ENCODE assay signal across 8 cellular contexts in genomic region chr19:47240996-47241918, GRCh38. TPM values are rescaled to one million over a fixed set of nuclear protein-coding genes. Genes with fewer than 3 reads are reported as not detected.
DNase-seq lines count a peak whose midpoint lies in the region; ATAC-seq, FAIRE-seq and TF ChIP-seq lines count a peak whose summit lies in the region.

No MANE protein-coding gene starts in this region.

- H2AFZ ChIP-seq in OCI-LY3 (ENCODE audit: low read depth, low read length) = no peak overlapping the region; the same call in 1 of the 2 replicates

- H4K20me1 ChIP-seq in OCI-LY3 (ENCODE audit: insufficient read depth, low read length) = no peaks in the 10 kb centered on the region

- peaks cover 28% of the 10 kb centered on the region for H3K27me3 ChIP-seq in OCI-LY3 (ENCODE audit: low read depth, low read length)
- no peaks in the 10 kb centered on the region for H3K27me3 ChIP-seq in pancreas
- no peaks in the 10 kb centered on the region for H3K27me3 ChIP-seq in uterus

- no peaks in the 10 kb centered on the region for H3K9me3 ChIP-seq in HEK293 (ENCODE audit: control insufficient read depth, insufficient read depth, low read depth, low read length)
- no peaks in the 10 kb centered on the region for H3K9me3 ChIP-seq in OCI-LY3 (ENCODE audit: insufficient read depth, low read length)
- H3K9me3 ChIP-seq in pancreas = no peaks in the 10 kb centered on the region
- no peaks in the 10 kb centered on the region for H3K9me3 ChIP-seq in uterus

- H3K4me2 ChIP-seq in OCI-LY3 (ENCODE audit: low read length) = peak overlapping the region; percentile 87

- intact Hi-C loops in pancreas (cut with DNase I) = loop anchor here in 1 of 3 donors (10.0 kb wide), 1 partner anchor 86 kb away; no protein-coding TSS in a partner anchor
- intact Hi-C loops in uterus (cut with DNase I; ENCODE audit: low total_unique reads) = no loop called here

- H3K4me1 ChIP-seq in HEK293 (ENCODE audit: control insufficient read depth, insufficient read depth, low read length) (peaks cover 7% of the 10 kb centered on the region), OCI-LY3 (ENCODE audit: low read length) (peaks cover 34% of the 10 kb centered on the region), pancreas (peaks cover 5 to 11% (median 5%) of the 10 kb centered on the region in 3 donors), uterus (peaks cover 4 to 21% of the 10 kb centered on the region in 2 donors)

- CTCF ChIA-PET in AG04449 (lab: Yijun Ruan, JAX) (interaction anchor here (0.8 to 2.5 kb wide), 3 partner anchors 9 to 30 kb away, joined by 3 to 12 read pairs (median 4); partner anchors contain the start of gene CCDC9), HEK293 (lab: Yijun Ruan, JAX) (interaction anchor here (0.6 kb wide), 2 partner anchors 22 to 379 kb away, joined by 3 to 5 read pairs; no protein-coding TSS in a partner anchor)

- 7 to 8% methylated on average over 23 to 24 of the region's 27 CpGs for WGBS in pancreas, 2 donors

- H3K27ac ChIP-seq in HEK293 (ENCODE audit: extremely low read depth, low read depth, low read length) (peak overlapping the region; percentile 66; the same call in 1 of the 2 replicates), OCI-LY3 (ENCODE audit: low read length) (no peak overlapping the region), pancreas (no peak overlapping the region), uterus (peak overlapping the region in 1 of 2 donors; percentile 53)

- H3K9ac ChIP-seq in OCI-LY3 (ENCODE audit: low read length) = peak overlapping the region; percentile 42; the same call in 1 of the 2 replicates

- ATAC-seq in pancreas (peak; percentile 78 to 83 (median 81)), GM21367 (IDR thresholded peaks at IDR 0.05; ENCODE audit: unreplicated experiment) (no peak)

- POLR2A ChIA-PET in AG04449 (lab: Yijun Ruan, JAX) = interaction anchor here (0.6 kb wide), 1 partner anchor 31 kb away, joined by 3 read pairs; no protein-coding TSS in a partner anchor
- POLR2A ChIA-PET in HEK293 (lab: Yijun Ruan, JAX) = interaction anchor here (0.5 to 1.9 kb wide), 6 partner anchors 8 to 111 kb away, joined by 5 to 25 read pairs (median 6); partner anchors contain the start of genes CCDC9 and SAE1

- TF ChIP-seq CTCF in AG04449 (IDR thresholded peaks at IDR 0.05; ENCODE audit: insufficient read depth, low read length, missing control alignments) = no peak
- TF ChIP-seq CTCF in HEK293 (tag by site-specific recombination; IDR thresholded peaks at IDR 0.05) = no peak; the same call in 1 of the 2 replicates
- TF ChIP-seq CTCF in OCI-LY3 (IDR thresholded peaks at IDR 0.05; ENCODE audit: low read depth, low read length) = no peak
- TF ChIP-seq CTCF in fibroblast of pulmonary artery (IDR thresholded peaks at IDR 0.05; ENCODE audit: low read length, missing control alignments) = no peak
- no peak for TF ChIP-seq CTCF in pancreas (IDR thresholded peaks at IDR 0.05)
- no peak for TF ChIP-seq CTCF in uterus (IDR thresholded peaks at IDR 0.05)

- no peak for FAIRE-seq in pancreas (lab: Jason Lieb, UNC)

- DNase-seq in AG04449 (ENCODE audit: low read depth, low spot score) (no peak), activated T-helper 1 cell treated with Interleukin-2 at 50 U/mL for 16 hours (ENCODE audit: low read depth) (peak; percentile 79), fibroblast of pulmonary artery (ENCODE audit: low read depth) (peak; percentile 80), pancreas (peak; percentile 87 to 96 (median 91)), uterus (peak; percentile 72 to 86)

- H3K4me3 ChIP-seq in AG04449 (ENCODE audit: low read depth, low read length) (peak overlapping the region; percentile 25; the same call in 1 of the 2 replicates), HEK293 (ENCODE audit: low read depth, low read length) (no peak overlapping the region), OCI-LY3 (ENCODE audit: low read length) (peak overlapping the region; percentile 72), fibroblast of pulmonary artery (replicated peaks; ENCODE audit: low read depth, low read length) (no peak overlapping the region), pancreas (peak overlapping the region in 1 of 4 donors; percentile 18), uterus (no peak overlapping the region)

- TF ChIP-seq POLR2A in uterus (IDR thresholded peaks at IDR 0.05) = peak in 1 of 2 donors; percentile 30

- H3K79me2 ChIP-seq in OCI-LY3 (ENCODE audit: low read length) = no peaks in the 10 kb centered on the region

- H3K36me3 ChIP-seq in HEK293 (ENCODE audit: control insufficient read depth in 2 of 2, insufficient read depth in 1 of 2, low read length in 2 of 2) = no peaks in the 10 kb centered on the region
- H3K36me3 ChIP-seq in OCI-LY3 (replicated peaks; ENCODE audit: low read depth, low read length) = no peaks in the 10 kb centered on the region
- no peaks in the 10 kb centered on the region for H3K36me3 ChIP-seq in pancreas
- no peaks in the 10 kb centered on the region for H3K36me3 ChIP-seq in uterus

TF ChIP-seq in HEK293, 187 proteins besides CTCF, POLR2A, EP300 and RAD21 (continues in another document):
- peak; percentile 48 for TF ChIP-seq ZNF777 (tag by site-specific recombination; IDR thresholded peaks at IDR 0.05; ENCODE audit: borderline replicate concordance)
- no peak for TF ChIP-seq ZNF585B (tag by site-specific recombination; IDR thresholded peaks at IDR 0.05)
- no peak for TF ChIP-seq ZNF184 (tag by site-specific recombination; IDR thresholded peaks at IDR 0.05)
- no peak for TF ChIP-seq BCL11A (tag by site-specific recombination; IDR thresholded peaks at IDR 0.05; ENCODE audit: low read depth)
- TF ChIP-seq ZNF747 (tag by site-specific recombination; IDR thresholded peaks at IDR 0.05) = no peak
- peak; percentile 63; the same call in 1 of the 2 replicates for TF ChIP-seq KLF17 (tag by site-specific recombination; IDR thresholded peaks at IDR 0.05)
- TF ChIP-seq ZNF513 (tag by site-specific recombination; IDR thresholded peaks at IDR 0.05) = no peak
- TF ChIP-seq ZNF776 (tag by site-specific recombination; IDR thresholded peaks at IDR 0.05; ENCODE audit: borderline replicate concordance) = no peak
- TF ChIP-seq ZNF214 (tag by site-specific recombination; IDR thresholded peaks at IDR 0.05; ENCODE audit: borderline replicate concordance) = no peak
- TF ChIP-seq ZNF600 (tag by site-specific recombination; IDR thresholded peaks at IDR 0.05) = no peak; the same call in 1 of the 2 replicates
- 0 out of 2 replicates have a peak, but pooled peaks have one; percentile 39 for TF ChIP-seq ZNF561 (tag by site-specific recombination; IDR thresholded peaks at IDR 0.05; ENCODE audit: borderline replicate concordance)
- TF ChIP-seq ZNF639 (tag by site-specific recombination; IDR thresholded peaks at IDR 0.05) = peak; percentile 74; the same call in 1 of the 2 replicates

RNA-seq across cellular contexts. Expression of gene BBC3, which starts 10.3 kb away (rescaled TPM):
- 10 to 100 TPM in 3 of 6 donors, 1 to 10 TPM in 3; 6.8 to 19.4 (median 9.2) TPM for total RNA-seq in pancreas
- polyA plus RNA-seq in pancreas = 10 to 100 TPM in 1 of 2 donors, 1 to 10 TPM in 1; 5.5 to 11.3 TPM
- total RNA-seq in uterus = 10 to 100 TPM in 1 of 4 donors, 1 to 10 TPM in 3; 3.2 to 11.1 (median 4.8) TPM

RNA-seq across cellular contexts. Expression of gene CCDC9, which starts 15.1 kb away (rescaled TPM):
- total RNA-seq in pancreas (10 to 100 TPM; 24.6 to 67.3 (median 34.7) TPM), uterus (10 to 100 TPM in 2 of 4 donors, 1 to 10 TPM in 2; 2.6 to 45.4 (median 8.1) TPM)
- 100 to 1,000 TPM in 1 of 2 donors, 10 to 100 TPM in 1; 38.3 to 102 TPM for polyA plus RNA-seq in pancreas

RNA-seq across cellular contexts. Expression of gene INAFM1, which starts 33.4 kb away (rescaled TPM):
- total RNA-seq in pancreas = 10 to 100 TPM; 10.6 to 37.7 (median 13.5) TPM
- polyA plus RNA-seq in pancreas = 10 to 100 TPM; 25.6 to 29.7 TPM
- total RNA-seq in uterus = 10 to 100 TPM in 2 of 4 donors, 1 to 10 TPM in 2; 2.8 to 39.5 (median 13.5) TPM

Comparison
In these comparisons a context has a peak if more than half of its experiments do, and no peak if none do; other contexts are left out.
1. H3K4me3 ChIP-seq: peak in AG04449 (single experiment) and OCI-LY3 (single experiment); none in HEK293 (single experiment), fibroblast of pulmonary artery (single experiment) and uterus (0 of 2).